15 cellular contexts compared by ENCODE assay signal in the genomic region with DNA sequence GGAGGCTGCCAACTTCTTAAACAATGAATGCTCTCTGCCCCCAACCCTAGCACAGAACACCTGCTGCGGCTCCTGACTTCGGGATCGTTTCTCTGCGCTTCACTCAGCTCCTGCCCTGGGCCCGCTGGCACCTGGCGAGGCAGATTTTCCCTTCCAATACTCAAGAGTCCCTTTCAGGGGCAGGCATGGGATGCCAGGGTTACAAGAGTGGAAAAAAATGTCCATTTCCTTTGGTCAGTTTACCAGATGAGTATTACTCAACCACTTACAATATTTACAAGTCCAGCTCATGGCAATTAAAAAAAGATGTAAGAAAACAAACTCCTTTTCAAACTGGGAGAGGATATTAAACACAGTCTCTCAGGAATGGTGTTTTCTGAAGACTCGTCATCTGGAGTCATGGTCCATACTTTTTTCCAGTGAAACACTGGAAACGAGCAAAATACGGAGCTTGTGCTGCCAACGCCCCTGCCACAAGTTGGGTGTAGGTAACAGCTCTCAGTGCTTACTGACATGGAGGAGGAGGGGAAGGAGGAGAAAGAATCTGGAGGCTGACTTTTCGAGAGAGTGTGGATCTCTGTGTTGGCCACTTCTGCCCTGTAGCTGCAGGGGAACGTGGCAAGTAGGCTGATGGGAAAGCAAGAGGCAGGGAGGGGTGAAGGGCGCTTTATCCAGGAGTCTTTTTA.
A peak's percentile ranks its signal among the peaks of the same experiment; 100 is the strongest.
DNase-seq lines count a peak whose midpoint lies in the region; ATAC-seq, FAIRE-seq and TF ChIP-seq lines count a peak whose summit lies in the region.
"Had no signal": no experiment of that assay in that cellular context is flagged by ENCODE, and none has a peak within 500 bp of the region (broad histone marks: within the 10 kb centered on the region; RNA-seq: fewer than 3 reads in every experiment).

No MANE protein-coding gene starts in this region.

- peak overlapping the region; percentile 36 for H3K27ac Mint-ChIP-seq in stimulated activated naive CD8-positive, alpha-beta T cell treated with anti-CD3 and anti-CD28 coated beads, Interleukin-15, Interleukin-2, amounts not matched to agents 100 ng/mL and 50 ng/mL, for 24 hours
- H3K27ac Mint-ChIP-seq in endothelial cell (ENCODE audit: unreplicated experiment) = no peak overlapping the region

- H3K9me3 ChIP-seq in Panc1 (ENCODE audit: control insufficient read depth, insufficient read depth, low read depth, low read length) = no peaks in the 10 kb centered on the region
- H3K9me3 ChIP-seq: pancreas, tibial artery had no signal

- DNase-seq in stimulated activated naive CD8-positive, alpha-beta T cell treated with anti-CD3 and anti-CD28 coated beads, Interleukin-15, Interleukin-2, amounts not matched to agents 100 U/mL and 50 U/mL, for 24 hours = no peak
- DNase-seq in Panc1 (ENCODE audit: low read depth, low spot score) = peak; percentile 47
- peak in 1 of 2 donors; percentile 37 for DNase-seq in left colon
- DNase-seq in GDM1 (lab: John Stamatoyannopoulos, UW) = no peak
- no peak for DNase-seq in endothelial cell (ENCODE audit: low spot score)
- DNase-seq in D721Med (ENCODE audit: insufficient read length, low spot score) = no peak
- DNase-seq: activated naive CD4-positive, alpha-beta T cell; NCI-H510A; pancreas; T1000; tibial artery had no signal

- H3K36me3 ChIP-seq in Panc1 (ENCODE audit: control insufficient read depth, insufficient read depth, low read length) = no peaks in the 10 kb centered on the region
- H3K36me3 ChIP-seq: pancreas, tibial artery had no signal

- FAIRE-seq in D721Med (lab: Jason Lieb, UNC) = no peak
- FAIRE-seq: GM18507, pancreas had no signal

- TF ChIP-seq CTCF in Panc1 (IDR thresholded peaks at IDR 0.05) = no peak
- TF ChIP-seq CTCF in endothelial cell (IDR thresholded peaks at IDR 0.05; ENCODE audit: unreplicated experiment) = no peak
- no peak for TF ChIP-seq CTCF in D721Med (IDR thresholded peaks at IDR 0.05; ENCODE audit: insufficient read depth, missing control alignments)

- H3K4me3 ChIP-seq in Panc1 (ENCODE audit: low read depth in 2 of 2, low read length in 2 of 2) = no peak overlapping the region
- H3K4me3 ChIP-seq: pancreas, tibial artery had no signal

- peaks cover 4% of the 10 kb centered on the region for H3K36me3 Mint-ChIP-seq in stimulated activated naive CD8-positive, alpha-beta T cell treated with anti-CD3 and anti-CD28 coated beads, Interleukin-15, Interleukin-2, amounts not matched to agents 100 ng/mL and 50 ng/mL, for 24 hours (ENCODE audit: low read depth)
- H3K36me3 Mint-ChIP-seq in endothelial cell (ENCODE audit: low read depth, unreplicated experiment) = no peaks in the 10 kb centered on the region

- peak overlapping the region; percentile 65; the same call in 1 of the 2 replicates for H3K27ac ChIP-seq in Panc1 (ENCODE audit: low read length)
- H3K27ac ChIP-seq: pancreas, tibial artery had no signal

- no peaks in the 10 kb centered on the region for H3K27me3 ChIP-seq in Panc1 (ENCODE audit: control insufficient read depth, insufficient read depth, low read length)
- H3K27me3 ChIP-seq: pancreas, tibial artery had no signal

- peaks cover 45% of the 10 kb centered on the region for H3K4me1 Mint-ChIP-seq in stimulated activated naive CD8-positive, alpha-beta T cell treated with anti-CD3 and anti-CD28 coated beads, Interleukin-15, Interleukin-2, amounts not matched to agents 100 ng/mL and 50 ng/mL, for 24 hours (ENCODE audit: low read depth)
- peaks cover 23% of the 10 kb centered on the region for H3K4me1 Mint-ChIP-seq in endothelial cell (ENCODE audit: unreplicated experiment)

- peaks cover 26% of the 10 kb centered on the region for H3K4me1 ChIP-seq in Panc1 (ENCODE audit: control insufficient read depth, insufficient read depth, low read length)
- H3K4me1 ChIP-seq: pancreas had no signal

- ATAC-seq in stimulated activated naive CD8-positive, alpha-beta T cell treated with anti-CD3 and anti-CD28 coated beads, Interleukin-15, Interleukin-2, amounts not matched to agents 100 U/mL and 50 U/mL, for 24 hours = no peak
- ATAC-seq in Panc1 (peak; percentile 77), left colon (peak; percentile 57), HG03025 (IDR thresholded peaks at IDR 0.05; ENCODE audit: low FRiP score, unreplicated experiment) (no peak)
- ATAC-seq: HCT116, pancreas had no signal

- H3K27me3 Mint-ChIP-seq in stimulated activated naive CD8-positive, alpha-beta T cell treated with anti-CD3 and anti-CD28 coated beads, Interleukin-15, Interleukin-2, amounts not matched to agents 100 ng/mL and 50 ng/mL, for 24 hours = no peaks in the 10 kb centered on the region
- H3K27me3 Mint-ChIP-seq in endothelial cell (ENCODE audit: unreplicated experiment) = peaks cover 2% of the 10 kb centered on the region

- BruUV-seq in Panc1 (replicated peaks; lab: Mats Ljungman, UMichigan) = no TSS peak

- H3K4me3 Mint-ChIP-seq in stimulated activated naive CD8-positive, alpha-beta T cell treated with anti-CD3 and anti-CD28 coated beads, Interleukin-15, Interleukin-2, amounts not matched to agents 100 ng/mL and 50 ng/mL, for 24 hours = no peak overlapping the region
- no peak overlapping the region for H3K4me3 Mint-ChIP-seq in endothelial cell (ENCODE audit: unreplicated experiment)

- intact Hi-C loops in Panc1 (cut with micrococcal nuclease; ENCODE audit: unreplicated experiment) = no loop called here
- intact Hi-C loops in left colon (cut with DNase I, micrococcal nuclease) = no loop called here

- H3K9me3 Mint-ChIP-seq in stimulated activated naive CD8-positive, alpha-beta T cell treated with anti-CD3 and anti-CD28 coated beads, Interleukin-15, Interleukin-2, amounts not matched to agents 100 ng/mL and 50 ng/mL, for 24 hours = no peaks in the 10 kb centered on the region
- no peaks in the 10 kb centered on the region for H3K9me3 Mint-ChIP-seq in endothelial cell (ENCODE audit: unreplicated experiment)

- POLR2A ChIA-PET in Panc1 (lab: Charles Lee) = no interaction called here

- CTCF ChIA-PET in Panc1 (lab: Charles Lee) = no interaction called here

- in situ Hi-C loops in Panc1 (cut with HindIII; ENCODE audit: low pct_unique_long_range_greater_than_20kb, low sequenced_read_pairs) = no loop called here

Comparison
In these comparisons a context has a peak if more than half of its experiments do, and no peak if none do; other contexts are left out.
1. ATAC-seq: peak in Panc1 (single experiment) and left colon (single experiment); none in stimulated activated naive CD8-positive, alpha-beta T cell treated with anti-CD3 and anti-CD28 coated beads, Interleukin-15, Interleukin-2, amounts not matched to agents 100 U/mL and 50 U/mL, for 24 hours (single experiment) and HG03025 (single experiment).